Comparison of ENCODE assay signal across 28 cellular contexts in the genomic region with DNA sequence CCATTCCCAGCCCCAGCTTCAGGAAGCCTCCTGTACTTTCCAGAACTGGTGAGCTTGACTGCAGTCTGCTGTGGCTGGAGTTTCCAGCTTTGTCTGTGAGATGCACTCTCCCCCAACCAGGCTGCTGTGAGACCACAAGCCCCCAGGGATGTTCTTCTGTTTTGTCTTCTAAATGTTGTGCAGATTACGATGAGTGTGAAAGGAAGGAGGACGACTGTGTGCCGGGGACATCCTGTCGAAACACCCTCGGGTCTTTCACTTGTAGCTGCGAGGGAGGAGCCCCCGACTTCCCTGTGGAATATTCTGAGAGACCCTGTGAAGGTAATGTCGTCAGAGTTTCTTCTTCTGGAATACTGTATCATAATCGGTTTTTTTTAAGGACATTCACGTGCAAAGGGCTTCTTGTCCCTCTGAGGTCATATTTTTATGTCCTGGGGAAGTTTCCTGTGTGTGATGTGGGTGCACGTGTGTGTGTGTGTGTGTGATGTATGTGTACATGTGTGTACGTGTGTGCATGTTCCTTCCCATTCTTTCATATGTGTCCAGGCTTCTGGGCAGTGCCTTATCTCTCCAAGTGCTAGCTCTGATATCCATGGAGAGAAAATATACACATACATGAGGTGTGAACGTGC. TPM values are rescaled to one million over a fixed set of nuclear protein-coding genes. Genes with fewer than 3 reads are reported as not detected.
DNase-seq lines count a peak whose midpoint lies in the region; ATAC-seq, FAIRE-seq and TF ChIP-seq lines count a peak whose summit lies in the region.
"Had no signal": no experiment of that assay in that cellular context is flagged by ENCODE, and none has a peak within 500 bp of the region (broad histone marks: within the 10 kb centered on the region; RNA-seq: fewer than 3 reads in every experiment).

No MANE protein-coding gene starts in this region.

- H3K27me3 Mint-ChIP-seq in GM23338 (ENCODE audit: insufficient read depth, low read depth, poor library complexity): peaks cover 9% of the 10 kb centered on the region

- 52 to 61% methylated on average over 13 of the region's 13 CpGs for WGBS in thyroid gland, 2 donors

- H3K4me3 Mint-ChIP-seq in GM23338: no peak overlapping the region
- H3K4me3 Mint-ChIP-seq: activated CD4-positive, alpha-beta T cell treated with anti-CD3 and anti-CD28 coated beads, Interleukin-2, amount 10 ng/mL, durations not matched to agents 7 days and 5 days; activated CD8-positive, alpha-beta memory T cell treated with anti-CD3 and anti-CD28 coated beads, Interleukin-2, amount 10 ng/mL, durations not matched to agents 7 days and 5 days; activated naive CD4-positive, alpha-beta T cell treated with anti-CD3 and anti-CD28 coated beads, Interleukin-2, amount 50 U/mL, for 24 hours; central memory CD8-positive, alpha-beta T cell; HFFc6; naive thymus-derived CD4-positive, alpha-beta T cell had no signal

- no peaks in the 10 kb centered on the region for H3K36me3 ChIP-seq in BLaER1
- no peaks in the 10 kb centered on the region for H3K36me3 ChIP-seq in GM23338 (ENCODE audit: insufficient read depth)
- no peaks in the 10 kb centered on the region for H3K36me3 ChIP-seq in NT2/D1 (ENCODE audit: insufficient read depth, insufficient read length, low read length)
- no peaks in the 10 kb centered on the region for H3K36me3 ChIP-seq in kidney (ENCODE audit: control insufficient read depth in 1 of 2, insufficient read depth in 2 of 2, low read length in 2 of 2)
- H3K36me3 ChIP-seq in thyroid gland: no peaks in the 10 kb centered on the region
- H3K36me3 ChIP-seq: ascending aorta, pancreas, right atrium auricular region, SJCRH30 had no signal

- no peak for TF ChIP-seq POLR2A in thyroid gland (IDR thresholded peaks at IDR 0.05)

- intact Hi-C loops in kidney (cut with DNase I): no loop called here
- intact Hi-C loops in thyroid gland (cut with DNase I): no loop called here

- no peak for ATAC-seq in GM23338
- ATAC-seq: activated CD8-positive, alpha-beta memory T cell treated with anti-CD3 and anti-CD28 coated beads, Interleukin-2, amount 10 ng/mL, durations not matched to agents 7 days and 5 days; naive thymus-derived CD4-positive, alpha-beta T cell had no signal

- H3K4me1 ChIP-seq in BLaER1 (peaks cover 100% of the 10 kb centered on the region), GM23338 (ENCODE audit: insufficient read depth) (peaks cover 15% of the 10 kb centered on the region), NT2/D1 (ENCODE audit: insufficient read depth, insufficient read length) (peaks cover 41% of the 10 kb centered on the region), kidney (ENCODE audit: control insufficient read depth in 1 of 2, insufficient read depth in 1 of 2, low read depth in 1 of 2, low read length in 2 of 2) (peaks cover 0 to 2% of the 10 kb centered on the region in 2 donors), thyroid gland (peaks cover 6 to 14% of the 10 kb centered on the region in 2 donors)
- H3K4me1 ChIP-seq: ascending aorta had no signal

- H3K27ac Mint-ChIP-seq in GM23338: peak overlapping the region; percentile 45; the same call in 1 of the 2 replicates
- H3K27ac Mint-ChIP-seq: activated CD4-positive, alpha-beta T cell treated with anti-CD3 and anti-CD28 coated beads, Interleukin-2, amount 10 ng/mL, durations not matched to agents 7 days and 5 days; activated CD8-positive, alpha-beta memory T cell treated with anti-CD3 and anti-CD28 coated beads, Interleukin-2, amount 10 ng/mL, durations not matched to agents 7 days and 5 days; activated naive CD4-positive, alpha-beta T cell treated with anti-CD3 and anti-CD28 coated beads, Interleukin-2, amount 50 U/mL, for 24 hours; HFFc6; naive thymus-derived CD4-positive, alpha-beta T cell had no signal

- DNase-seq in GM23338 (ENCODE audit: low spot score): no peak
- peak; percentile 52 for DNase-seq in NT2/D1 (ENCODE audit: low read depth, low spot score)
- DNase-seq in kidney: peak; percentile 39
- DNase-seq in GM03348 (ENCODE audit: low spot score): no peak
- DNase-seq in NCI-H187 (lab: John Stamatoyannopoulos, UW): no peak
- DNase-seq in stimulated activated CD4-positive, alpha-beta T cell treated with anti-CD3 and anti-CD28 coated beads, Interleukin-2, amount 100 ng/mL, for 24 hours: no peak
- no peak for DNase-seq in thyroid gland
- DNase-seq: activated CD4-positive, alpha-beta T cell treated with anti-CD3 and anti-CD28 coated beads, Interleukin-2, amount 10 ng/mL, durations not matched to agents 7 days and 5 days; activated CD8-positive, alpha-beta memory T cell treated with anti-CD3 and anti-CD28 coated beads, Interleukin-2, amount 10 ng/mL, durations not matched to agents 7 days and 5 days; HFFc6; naive thymus-derived CD4-positive, alpha-beta T cell; NCI-H748 treated with DMSO at 0.1 percent for 48 hours; SJCRH30; T-helper 1 cell had no signal

- no peaks in the 10 kb centered on the region for H3K36me3 Mint-ChIP-seq in GM23338 (ENCODE audit: low read depth)
- H3K36me3 Mint-ChIP-seq: activated CD8-positive, alpha-beta memory T cell treated with anti-CD3 and anti-CD28 coated beads, Interleukin-2, amount 10 ng/mL, durations not matched to agents 7 days and 5 days; CD14-positive monocyte had no signal

- peak overlapping the region; percentile 69; the same call in 1 of the 2 replicates for H2AFZ ChIP-seq in GM23338

- H3K79me2 ChIP-seq in GM23338 (replicated peaks; ENCODE audit: insufficient read depth): no peaks in the 10 kb centered on the region

- no peaks in the 10 kb centered on the region for H3F3A ChIP-seq in GM23338 (replicated peaks; ENCODE audit: low read depth)

- FAIRE-seq in kidney (lab: Jason Lieb, UNC): no peak
- FAIRE-seq: D721Med, G401.6, pancreas had no signal

- TF ChIP-seq CTCF in GM23338 (conservative IDR thresholded peaks at IDR 0.05; ENCODE audit: low read depth in 2 of 2) (no peak), kidney (IDR thresholded peaks at IDR 0.05; ENCODE audit: borderline replicate concordance, extremely low read depth, insufficient read depth) (no peak), thyroid gland (IDR thresholded peaks at IDR 0.05) (no peak)

- H3K9me3 Mint-ChIP-seq in GM23338: no peaks in the 10 kb centered on the region
- H3K9me3 Mint-ChIP-seq: activated CD4-positive, alpha-beta T cell treated with anti-CD3 and anti-CD28 coated beads, Interleukin-2, amount 10 ng/mL, durations not matched to agents 7 days and 5 days; activated naive CD4-positive, alpha-beta T cell treated with anti-CD3 and anti-CD28 coated beads, Interleukin-2, amount 50 U/mL, for 24 hours; CD14-positive monocyte; central memory CD8-positive, alpha-beta T cell; HFFc6; naive thymus-derived CD4-positive, alpha-beta T cell had no signal

- H3K27me3 ChIP-seq in BLaER1 (no peaks in the 10 kb centered on the region), GM23338 (ENCODE audit: insufficient read depth) (no peaks in the 10 kb centered on the region), NT2/D1 (ENCODE audit: insufficient read depth, insufficient read length) (peaks cover 12% of the 10 kb centered on the region), thyroid gland (no peaks in the 10 kb centered on the region)
- H3K27me3 ChIP-seq: ascending aorta, pancreas, right atrium auricular region, SJCRH30 had no signal

- no peaks in the 10 kb centered on the region for H4K20me1 ChIP-seq in BLaER1
- no peaks in the 10 kb centered on the region for H4K20me1 ChIP-seq in GM23338 (replicated peaks; ENCODE audit: insufficient read depth)

- peak overlapping the region; percentile 94 for H3K4me2 ChIP-seq in BLaER1
- H3K4me2 ChIP-seq in GM23338: 0 out of 2 replicates have a peak overlapping the region, but pooled peaks have one; percentile 26

- H3K9me3 ChIP-seq in BLaER1 (no peaks in the 10 kb centered on the region), NT2/D1 (ENCODE audit: insufficient read depth, low read length) (no peaks in the 10 kb centered on the region), kidney (ENCODE audit: control insufficient read depth in 1 of 2, low read length in 2 of 2) (no peaks in the 10 kb centered on the region), thyroid gland (no peaks in the 10 kb centered on the region)
- H3K9me3 ChIP-seq: ascending aorta, pancreas, right atrium auricular region, SJCRH30 had no signal

- H3K4me1 Mint-ChIP-seq in GM23338: peaks cover 25% of the 10 kb centered on the region

- H3K27ac ChIP-seq in BLaER1 (peak overlapping the region; percentile 74), GM23338 (ENCODE audit: low read depth) (no peak overlapping the region), kidney (ENCODE audit: low read depth in 2 of 2, low read length in 2 of 2) (no peak overlapping the region), thyroid gland (no peak overlapping the region)
- H3K27ac ChIP-seq: ascending aorta, dorsolateral prefrontal cortex, HL-60, pancreas, right atrium auricular region, SJCRH30 had no signal

- no peaks in the 10 kb centered on the region for H3K9me2 ChIP-seq in GM23338 (ENCODE audit: insufficient read depth)

- H3K4me3 ChIP-seq in BLaER1 (peak overlapping the region; percentile 46), GM23338 (no peak overlapping the region), NT2/D1 (ENCODE audit: insufficient read length, low read depth) (no peak overlapping the region), kidney (ENCODE audit: low read length in 2 of 2) (no peak overlapping the region), thyroid gland (replicated peaks in 1 of 3) (no peak overlapping the region)
- H3K4me3 ChIP-seq: ascending aorta, dorsolateral prefrontal cortex, pancreas, right atrium auricular region, SJCRH30 had no signal

- H3K9ac ChIP-seq in BLaER1 (peak overlapping the region; percentile 60; the same call in 1 of the 2 replicates), NT2/D1 (ENCODE audit: insufficient read length, low read depth) (peak overlapping the region; percentile 21), kidney (ENCODE audit: low read length in 2 of 2) (no peak overlapping the region)

TF ChIP-seq in GM23338, 12 proteins besides CTCF, POLR2A, EP300 and RAD21:
- TF ChIP-seq EZH2phosphoT487 (IDR thresholded peaks at IDR 0.05; ENCODE audit: unreplicated experiment): no peak

RNA-seq across cellular contexts. Expression of a gene that starts 49.9 kb away (rescaled TPM):
- not detected in 2 replicates for total RNA-seq in GM23338 (2014; rRNA removed; shearing (Covaris generic))
- 0.05 TPM in 1 of 2 replicates, not detected in the other for polyA plus RNA-seq in GM23338 (2016; fragmentation: Nextera tagmentation; extraction: Ambion mirVana)
- not detected for total RNA-seq in kidney
- polyA plus RNA-seq in kidney (ENCODE audit: insufficient read depth, low read depth, low replicate concordance): 0.39 TPM
- not detected for total RNA-seq in thyroid gland
- total RNA-seq: ascending aorta, endothelial cell of umbilical vein, HFFc6, mesenteric fat pad, right atrium auricular region, ureter had no signal
- polyA plus RNA-seq: CD14-positive monocyte, endothelial cell of umbilical vein had no signal

Comparison
In these comparisons a context has a peak if more than half of its experiments do, and no peak if none do; other contexts are left out.
1. H3K9ac ChIP-seq: peak in BLaER1 (single experiment) and NT2/D1 (single experiment); none in kidney (0 of 2).
2. DNase-seq: peak in NT2/D1 (single experiment) and kidney (single experiment); none in GM23338 (single experiment), GM03348 (single experiment), NCI-H187 (0 of 2), stimulated activated CD4-positive, alpha-beta T cell treated with anti-CD3 and anti-CD28 coated beads, Interleukin-2, amount 100 ng/mL, for 24 hours (0 of 2) and thyroid gland (0 of 2).